In genomic region chr13:63979951-63980350, GRCh38 we compare ENCODE assay signal across 7 cellular contexts.
"Had no signal": no experiment of that assay in that cellular context is flagged by ENCODE, and none has a peak within 500 bp of the region (broad histone marks: within the 10 kb centered on the region; RNA-seq: fewer than 3 reads in every experiment).

No MANE protein-coding gene starts in this region.

- FAIRE-seq: GM12878, GM12891, GM12892, GM18507, GM19239 had no signal

- DNase-seq: GDM1, GF-D8 had no signal

- H3K4me3 ChIP-seq: GM12878 had no signal
